In the genomic region with DNA sequence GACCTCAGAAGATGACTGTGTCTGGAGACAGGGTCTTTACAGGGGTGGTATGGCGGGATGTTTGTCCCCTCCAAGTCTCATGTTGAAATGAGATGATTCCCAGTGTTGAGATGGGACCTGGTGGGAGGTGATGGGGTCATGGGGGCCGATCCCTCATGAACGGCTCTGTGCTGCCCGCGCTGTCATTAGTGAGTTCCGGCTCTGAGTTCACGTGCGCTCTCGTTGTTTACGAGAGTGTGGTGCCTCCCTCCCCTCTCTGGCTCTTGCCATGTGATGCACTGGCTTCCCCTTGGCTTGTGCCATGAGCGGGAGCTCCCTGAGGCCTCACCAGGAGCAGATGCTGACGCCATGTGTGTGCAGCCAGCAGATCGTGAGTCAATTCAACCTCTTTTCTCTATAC, we compare ENCODE assay signal across 26 cellular contexts.
"Had no signal": no experiment of that assay in that cellular context is flagged by ENCODE, and none has a peak within 500 bp of the region (broad histone marks: within the 10 kb centered on the region; RNA-seq: fewer than 3 reads in every experiment).

No MANE protein-coding gene starts in this region.

- H3K27me3 ChIP-seq: colonic mucosa, foreskin keratinocyte, hepatocyte, left lung, pancreas, right lobe of liver, thyroid gland, uterus had no signal

- H3K4me1 ChIP-seq: colonic mucosa, esophagus muscularis mucosa, foreskin keratinocyte, gastroesophageal sphincter, heart left ventricle, left lung, pancreas, right lobe of liver, thyroid gland, uterus had no signal

- H3K4me1 Mint-ChIP-seq: naive thymus-derived CD4-positive, alpha-beta T cell; stimulated activated naive CD8-positive, alpha-beta T cell treated with anti-CD3 and anti-CD28 coated beads, Interleukin-15, amount 100 ng/mL, for 72 hours had no signal

- H3K4me3 Mint-ChIP-seq: dendritic cell treated with granulocyte-macrophage colony-stimulating factor and Interleukin-4, amounts not matched to agents 40 ng/mL and 50 ng/mL, for 4 days; naive thymus-derived CD4-positive, alpha-beta T cell; stimulated activated naive CD8-positive, alpha-beta T cell treated with anti-CD3 and anti-CD28 coated beads, Interleukin-15, amount 100 ng/mL, for 72 hours had no signal

- H3K4me2 ChIP-seq: hepatocyte, smooth muscle cell had no signal

- H3K4me3 ChIP-seq: colonic mucosa, esophagus muscularis mucosa, gastroesophageal sphincter, heart left ventricle, hepatocyte, left lung, pancreas, right lobe of liver, smooth muscle cell, thyroid gland, uterus had no signal

- H3K27ac Mint-ChIP-seq: dendritic cell treated with granulocyte-macrophage colony-stimulating factor and Interleukin-4, amounts not matched to agents 40 ng/mL and 50 ng/mL, for 4 days; naive thymus-derived CD4-positive, alpha-beta T cell had no signal

- H3K36me3 ChIP-seq: colonic mucosa, esophagus muscularis mucosa, gastroesophageal sphincter, heart left ventricle, left lung, pancreas, right lobe of liver, thyroid gland, uterus had no signal

- H3K36me3 Mint-ChIP-seq: naive thymus-derived CD4-positive, alpha-beta T cell had no signal

- H2AFZ ChIP-seq: hepatocyte had no signal

- H3K9me3 Mint-ChIP-seq: dendritic cell treated with granulocyte-macrophage colony-stimulating factor and Interleukin-4, amounts not matched to agents 40 ng/mL and 50 ng/mL, for 4 days; naive thymus-derived CD4-positive, alpha-beta T cell; stimulated activated naive CD8-positive, alpha-beta T cell treated with anti-CD3 and anti-CD28 coated beads, Interleukin-15, amount 100 ng/mL, for 72 hours had no signal

- H3K27ac ChIP-seq: colonic mucosa, esophagus muscularis mucosa, foreskin keratinocyte, gastroesophageal sphincter, heart left ventricle, hepatocyte, left lung, pancreas, right lobe of liver, thyroid gland, uterus had no signal

- ATAC-seq: foreskin keratinocyte; gastroesophageal sphincter; left cardiac atrium; left lung; naive thymus-derived CD4-positive, alpha-beta T cell; pancreas; right lobe of liver; stimulated activated naive CD8-positive, alpha-beta T cell treated with anti-CD3 and anti-CD28 coated beads, Interleukin-15, amount 100 ng/mL, for 72 hours had no signal

- H3K9me3 ChIP-seq: colonic mucosa, esophagus muscularis mucosa, left lung, pancreas, right lobe of liver, thyroid gland, uterus had no signal

- DNase-seq: colonic mucosa; effector CD8-positive, alpha-beta T cell; foreskin keratinocyte; left cardiac atrium; left lung; mesenchymal stem cell; midbrain; naive thymus-derived CD4-positive, alpha-beta T cell; occipital lobe; pancreas; stimulated activated CD4-positive, alpha-beta T cell treated with anti-CD3 and anti-CD28 coated beads, Interleukin-12 subunit alpha, Interleukin-12 subunit beta, amount 100 ng/mL, for 4 hours; stimulated activated CD4-positive, alpha-beta T cell treated with anti-CD3 and anti-CD28 coated beads, Interleukin-1b, Interleukin-23, amount 100 ng/mL, for 48 hours; stimulated activated CD4-positive, alpha-beta T cell treated with anti-CD3 and anti-CD28 coated beads, Interleukin-4, amount 100 ng/mL, for 1 hour; stimulated activated CD8-positive, alpha-beta memory T cell treated with anti-CD3 and anti-CD28 coated beads, Interleukin-4, amount 100 ng/mL, for 48 hours; stimulated activated naive CD4-positive, alpha-beta T cell; stimulated activated naive CD8-positive, alpha-beta T cell treated with anti-CD3 and anti-CD28 coated beads, Interleukin-15, amount 100 ng/mL, for 72 hours; thyroid gland; trophoblast cell; uterus had no signal

- H3K27me3 Mint-ChIP-seq: dendritic cell treated with granulocyte-macrophage colony-stimulating factor and Interleukin-4, amounts not matched to agents 40 ng/mL and 50 ng/mL, for 4 days had no signal
